ENCODE assay signal across 14 cellular contexts in the genomic region with DNA sequence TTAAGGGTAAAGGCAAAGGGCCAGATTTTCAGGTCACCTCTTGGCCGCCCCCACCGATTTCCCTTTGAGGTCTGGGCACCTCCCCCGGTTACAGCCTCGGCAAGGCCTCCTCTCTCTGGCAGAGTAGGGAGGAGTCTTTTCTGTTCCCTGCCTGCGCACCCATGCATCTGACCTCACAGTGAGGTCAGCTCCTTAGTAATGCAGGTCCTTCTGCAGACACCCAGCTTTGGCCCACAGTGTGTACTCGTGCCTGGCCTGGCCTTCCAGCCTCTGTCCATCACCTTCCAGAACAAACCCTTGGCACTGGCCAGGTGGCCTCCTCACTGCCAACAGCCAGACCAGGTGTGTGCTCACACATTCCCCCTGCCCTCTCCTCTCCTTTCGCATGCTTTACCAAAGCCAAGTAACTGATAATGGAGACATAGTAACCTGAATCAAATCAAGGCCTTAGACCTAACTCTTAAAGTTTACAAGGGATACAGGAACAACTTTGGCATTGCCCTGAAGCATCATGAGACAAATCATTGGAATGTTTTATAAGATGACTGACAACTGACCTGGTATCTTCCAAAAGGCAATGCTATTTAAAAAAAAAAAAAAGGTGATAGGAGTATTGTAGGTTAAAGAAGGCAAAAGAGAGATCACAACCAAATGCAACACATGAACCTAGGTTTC.
DNase-seq lines count a peak whose midpoint lies in the region; ATAC-seq, FAIRE-seq and TF ChIP-seq lines count a peak whose summit lies in the region.
"Had no signal": no experiment of that assay in that cellular context is flagged by ENCODE, and none has a peak within 500 bp of the region (broad histone marks: within the 10 kb centered on the region; RNA-seq: fewer than 3 reads in every experiment).

No MANE protein-coding gene starts in this region.

- no peak overlapping the region for H3K4me2 ChIP-seq in K562 (ENCODE audit: insufficient read depth, low read length)

- H3K9me3 Mint-ChIP-seq in activated CD8-positive, alpha-beta T cell treated with anti-CD3 and anti-CD28 coated beads, Interleukin-2, amount 10 ng/mL, durations not matched to agents 7 days and 5 days (ENCODE audit: insufficient read depth), result no peaks in the 10 kb centered on the region
- H3K9me3 Mint-ChIP-seq: activated T-cell treated with anti-CD3 and anti-CD28 coated beads, Interleukin-2, amount 50 U/mL, for 72 hours; T-helper 2 cell treated with Interferon-gamma antibody and Interleukin-4, amounts not matched to agents 5 μg/mL and 100 μg/mL, for 36 hours had no signal

- no peak for TF ChIP-seq POLR2A in K562 (conservative IDR thresholded peaks at IDR 0.05)

- H3K4me1 ChIP-seq in K562 (replicated peaks in 1 of 2; ENCODE audit: control insufficient read depth in 2 of 2, insufficient read depth in 2 of 2, low read length in 2 of 2), result peaks cover 0 to 3% of the 10 kb centered on the region in 2 experiments; a peak in 2 of 5 replicates

- DNase-seq in HTR-8/SVneo (ENCODE audit: insufficient read length, low spot score) (no peak), K562 (ENCODE audit: extremely low read depth in 1 of 4, low spot score in 3 of 4) (no peak), fibroblast of pulmonary artery (ENCODE audit: low read depth) (peak; percentile 33), substantia nigra (lab: John Stamatoyannopoulos, UW) (peak in 1 of 49 donors; percentile 92), GDM1 (lab: John Stamatoyannopoulos, UW) (no peak), SHP77 treated with DMSO at 0.1 percent for 48 hours (lab: John Stamatoyannopoulos, UW) (no peak)
- DNase-seq in activated CD8-positive, alpha-beta T cell treated with anti-CD3 and anti-CD28 coated beads, Interleukin-2, amount 10 ng/mL, durations not matched to agents 7 days and 5 days, result no peak
- DNase-seq: activated CD4-positive, alpha-beta T cell treated with anti-CD3 and anti-CD28 coated beads for 48 hours; activated T-cell treated with anti-CD3 and anti-CD28 coated beads, Interleukin-2, amount 50 U/mL, for 72 hours; amniotic stem cell; NCI-H1417 treated with DMSO at 0.1 percent for 48 hours had no signal

- H3K36me3 ChIP-seq in K562 (ENCODE audit: control insufficient read depth, insufficient read depth, low read length), result no peaks in the 10 kb centered on the region

- no peak overlapping the region for H3K27ac ChIP-seq in K562 (ENCODE audit: extremely low read depth, low read depth, low read length)
- H3K27ac ChIP-seq in substantia nigra (ENCODE audit: low read depth, low read length, poor library complexity, severe bottlenecking), result peak overlapping the region; percentile 43

- POLR2A ChIA-PET in K562 (lab: Yijun Ruan, JAX), result no interaction called here
- POLR2A ChIA-PET in activated CD8-positive, alpha-beta T cell treated with anti-CD3 and anti-CD28 coated beads, Interleukin-2, amount 10 ng/mL, durations not matched to agents 7 days and 5 days (lab: Charles Lee), result no interaction called here

- H3K27me3 Mint-ChIP-seq in activated CD8-positive, alpha-beta T cell treated with anti-CD3 and anti-CD28 coated beads, Interleukin-2, amount 10 ng/mL, durations not matched to agents 7 days and 5 days (ENCODE audit: low read depth), result no peaks in the 10 kb centered on the region

- H3K9me3 ChIP-seq in K562 (replicated peaks; ENCODE audit: control insufficient read depth, insufficient read depth, low read depth, low read length), result no peaks in the 10 kb centered on the region

- peaks cover 2 to 37% of the 10 kb centered on the region in 2 experiments; a peak in 4 of 5 replicates for H3K27me3 ChIP-seq in K562 (ENCODE audit: control insufficient read depth in 2 of 2, insufficient read depth in 2 of 2, low read length in 2 of 2)

- H3K27ac Mint-ChIP-seq in activated CD8-positive, alpha-beta T cell treated with anti-CD3 and anti-CD28 coated beads, Interleukin-2, amount 10 ng/mL, durations not matched to agents 7 days and 5 days, result no peak overlapping the region
- H3K27ac Mint-ChIP-seq: activated T-cell treated with anti-CD3 and anti-CD28 coated beads, Interleukin-2, amount 50 U/mL, for 72 hours; T-helper 2 cell treated with Interferon-gamma antibody and Interleukin-4, amounts not matched to agents 5 μg/mL and 100 μg/mL, for 36 hours had no signal

- no peaks in the 10 kb centered on the region for H3K9me1 ChIP-seq in K562 (ENCODE audit: control insufficient read depth, insufficient read depth, low read length)

- FAIRE-seq in HTR-8/SVneo (lab: Jason Lieb, UNC) (peak; percentile 42), K562 (lab: Jason Lieb, UNC) (peak; percentile 11)
- FAIRE-seq: kidney had no signal

- H3K4me3 ChIP-seq in K562, result no peak overlapping the region
- no peak overlapping the region for H3K4me3 ChIP-seq in fibroblast of pulmonary artery (replicated peaks; ENCODE audit: low read depth, low read length)

- in situ Hi-C loops in K562 (cut with MboI), result no loop called here

- intact Hi-C loops in K562 (cut with micrococcal nuclease), result no loop called here

- WGBS in K562 (ENCODE audit: insufficient coverage, low coverage, missing lambda C conversion rate), result 1% methylated on average over 7 of the region's 7 CpGs

- no peak overlapping the region for H3K4me3 Mint-ChIP-seq in activated CD8-positive, alpha-beta T cell treated with anti-CD3 and anti-CD28 coated beads, Interleukin-2, amount 10 ng/mL, durations not matched to agents 7 days and 5 days
- H3K4me3 Mint-ChIP-seq: activated T-cell treated with anti-CD3 and anti-CD28 coated beads, Interleukin-2, amount 50 U/mL, for 72 hours; T-helper 2 cell treated with Interferon-gamma antibody and Interleukin-4, amounts not matched to agents 5 μg/mL and 100 μg/mL, for 36 hours had no signal

- H3K36me3 Mint-ChIP-seq in activated CD8-positive, alpha-beta T cell treated with anti-CD3 and anti-CD28 coated beads, Interleukin-2, amount 10 ng/mL, durations not matched to agents 7 days and 5 days (ENCODE audit: low read depth), result no peaks in the 10 kb centered on the region

- no TSS peak for BruUV-seq in K562 (replicated peaks; lab: Mats Ljungman, UMichigan)

- no peaks in the 10 kb centered on the region for H3K4me1 Mint-ChIP-seq in activated CD8-positive, alpha-beta T cell treated with anti-CD3 and anti-CD28 coated beads, Interleukin-2, amount 10 ng/mL, durations not matched to agents 7 days and 5 days (ENCODE audit: low read depth)

- CTCF ChIA-PET in K562 (lab: Yijun Ruan, JAX; ENCODE audit: low intra/inter-chr PET ratio), result interaction anchor here (0.7 kb wide), 1 partner anchor 11 kb away, joined by 3 read pairs; no protein-coding TSS in a partner anchor
- CTCF ChIA-PET in activated CD8-positive, alpha-beta T cell treated with anti-CD3 and anti-CD28 coated beads, Interleukin-2, amount 10 ng/mL, durations not matched to agents 7 days and 5 days (lab: Charles Lee), result interaction anchor here (1.0 kb wide), 1 partner anchor 12 kb away, joined by 3 read pairs; no protein-coding TSS in a partner anchor

- no peak overlapping the region for H3K9ac ChIP-seq in K562 (ENCODE audit: insufficient read depth in 1 of 2, low read depth in 2 of 2, low read length in 2 of 2)

- TF ChIP-seq RAD21 in K562 (CRISPR knock-in tag; conservative IDR thresholded peaks at IDR 0.05 in 1 of 2, IDR thresholded peaks at IDR 0.05 in 1 of 2), result no peak

- TF ChIP-seq CTCF in K562 (IDR thresholded peaks at IDR 0.05 in 2 of 3, conservative IDR thresholded peaks at IDR 0.05 in 1 of 3; ENCODE audit: insufficient read depth in 2 of 3, low read depth in 1 of 3, low read length in 3 of 3) (no peak), fibroblast of pulmonary artery (IDR thresholded peaks at IDR 0.05; ENCODE audit: low read length, missing control alignments) (no peak)

- ATAC-seq in K562, result no peak
- ATAC-seq in activated CD8-positive, alpha-beta T cell treated with anti-CD3 and anti-CD28 coated beads, Interleukin-2, amount 10 ng/mL, durations not matched to agents 7 days and 5 days, result no peak
- ATAC-seq in HG03280 (IDR thresholded peaks at IDR 0.05; ENCODE audit: unreplicated experiment), result no peak
- ATAC-seq: activated T-cell treated with anti-CD3 and anti-CD28 coated beads, Interleukin-2, amount 50 U/mL, for 72 hours had no signal

- no peak overlapping the region for H2AFZ ChIP-seq in K562 (ENCODE audit: low read depth, low read length)

- peaks cover 6% of the 10 kb centered on the region; the same call in 1 of the 2 replicates for H4K20me1 ChIP-seq in K562 (replicated peaks; ENCODE audit: control insufficient read depth, insufficient read depth, low read length)

- no peak for TF ChIP-seq EP300 in K562 (IDR thresholded peaks at IDR 0.05; ENCODE audit: low read length)

- H3K79me2 ChIP-seq in K562 (ENCODE audit: control insufficient read depth, insufficient read depth, low read length), result no peaks in the 10 kb centered on the region

TF ChIP-seq in K562, 482 proteins besides CTCF, POLR2A, EP300 and RAD21 (continues in another document):
- no peak for TF ChIP-seq RUNX1 (IDR thresholded peaks at IDR 0.05; ENCODE audit: low read depth)
- TF ChIP-seq, protein P1, sequence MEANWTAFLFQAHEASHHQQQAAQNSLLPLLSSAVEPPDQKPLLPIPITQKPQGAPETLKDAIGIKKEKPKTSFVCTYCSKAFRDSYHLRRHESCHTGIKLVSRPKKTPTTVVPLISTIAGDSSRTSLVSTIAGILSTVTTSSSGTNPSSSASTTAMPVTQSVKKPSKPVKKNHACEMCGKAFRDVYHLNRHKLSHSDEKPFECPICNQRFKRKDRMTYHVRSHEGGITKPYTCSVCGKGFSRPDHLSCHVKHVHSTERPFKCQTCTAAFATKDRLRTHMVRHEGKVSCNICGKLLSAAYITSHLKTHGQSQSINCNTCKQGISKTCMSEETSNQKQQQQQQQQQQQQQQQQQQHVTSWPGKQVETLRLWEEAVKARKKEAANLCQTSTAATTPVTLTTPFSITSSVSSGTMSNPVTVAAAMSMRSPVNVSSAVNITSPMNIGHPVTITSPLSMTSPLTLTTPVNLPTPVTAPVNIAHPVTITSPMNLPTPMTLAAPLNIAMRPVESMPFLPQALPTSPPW (CRISPR knock-in tag; IDR thresholded peaks at IDR 0.05), result peak; percentile 17; the same call in 1 of the 2 replicates
